In the genomic region with DNA sequence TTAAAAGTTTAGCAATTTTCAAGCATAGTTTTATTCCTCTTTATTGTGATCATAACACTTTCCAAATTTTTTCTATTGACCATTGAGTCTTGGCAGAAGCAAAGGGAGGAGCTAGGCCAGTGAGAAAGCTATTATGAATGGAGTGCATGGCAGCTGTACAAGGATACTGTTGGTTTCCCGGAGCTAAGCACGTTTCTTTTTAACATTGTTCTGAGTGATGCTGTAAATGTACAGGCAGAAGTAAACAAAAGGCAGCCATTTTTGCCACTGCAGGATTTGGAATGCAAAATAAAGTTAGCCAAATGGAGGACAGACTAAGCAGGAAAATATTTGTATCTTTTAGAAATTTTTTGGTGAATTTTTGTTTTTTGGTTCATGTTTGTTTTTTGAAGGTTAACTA, we compare ENCODE assay signal across 9 cellular contexts. TPM values are rescaled to one million over a fixed set of nuclear protein-coding genes. Genes with fewer than 3 reads are reported as not detected.
A peak's percentile ranks its signal among the peaks of the same experiment; 100 is the strongest.
DNase-seq lines count a peak whose midpoint lies in the region; ATAC-seq and TF ChIP-seq lines count a peak whose summit lies in the region.
"Had no signal": no experiment of that assay in that cellular context is flagged by ENCODE, and none has a peak within 500 bp of the region (broad histone marks: within the 10 kb centered on the region; RNA-seq: fewer than 3 reads in every experiment).

No MANE protein-coding gene starts in this region.

- WGBS in hepatocyte (ENCODE audit: low lambda C conversion rate, missing lambda C conversion rate): 23% methylated on average over 2 of the region's 2 CpGs

- TF ChIP-seq CTCF in hepatocyte (IDR thresholded peaks at IDR 0.05; ENCODE audit: poor library complexity): no peak

- peak overlapping the region; percentile 21; the same call in 1 of the 2 replicates for H3K27ac ChIP-seq in ACC112 (ENCODE audit: low read depth, low read length)
- H3K27ac ChIP-seq in hepatocyte: peak overlapping the region; percentile 25

- H3K36me3 Mint-ChIP-seq in T-helper 17 cell (ENCODE audit: low read depth): peaks cover 5% of the 10 kb centered on the region
- H3K36me3 Mint-ChIP-seq in effector memory CD8-positive, alpha-beta T cell (ENCODE audit: insufficient read depth): peaks cover 4% of the 10 kb centered on the region

- H3K9me3 ChIP-seq in T-helper 17 cell (ENCODE audit: control insufficient read depth, low read length, poor library complexity, severe bottlenecking) (no peaks in the 10 kb centered on the region), hepatocyte (ENCODE audit: low read depth) (no peaks in the 10 kb centered on the region)

- H3K9me3 Mint-ChIP-seq in effector memory CD8-positive, alpha-beta T cell: no peaks in the 10 kb centered on the region

- H4K20me1 ChIP-seq in hepatocyte (ENCODE audit: insufficient read depth, poor library complexity, severe bottlenecking): peaks cover 3% of the 10 kb centered on the region

- no peaks in the 10 kb centered on the region for H3K9me2 ChIP-seq in hepatocyte (replicated peaks; ENCODE audit: insufficient read depth)

- H3K4me3 ChIP-seq in ACC112 (ENCODE audit: low read depth, low read length): no peak overlapping the region
- H3K4me3 ChIP-seq in hepatocyte: no peak overlapping the region

- H3K27me3 Mint-ChIP-seq in T-helper 17 cell: no peaks in the 10 kb centered on the region
- H3K27me3 Mint-ChIP-seq in effector memory CD8-positive, alpha-beta T cell: no peaks in the 10 kb centered on the region

- H3K27me3 ChIP-seq in ACC112 (ENCODE audit: insufficient read depth, low read length) (no peaks in the 10 kb centered on the region), hepatocyte (no peaks in the 10 kb centered on the region)

- H3K4me2 ChIP-seq in hepatocyte: no peak overlapping the region

- H3K27ac Mint-ChIP-seq in T-helper 17 cell: peak overlapping the region; percentile 82
- H3K27ac Mint-ChIP-seq in effector memory CD8-positive, alpha-beta T cell: peak overlapping the region in 1 of 2 donors; percentile 49

- no peak for ATAC-seq in T-helper 17 cell
- no peak for ATAC-seq in effector memory CD8-positive, alpha-beta T cell (replicated peaks)
- ATAC-seq in GM21529 (IDR thresholded peaks at IDR 0.05; ENCODE audit: unreplicated experiment): no peak
- ATAC-seq in GM21825 (IDR thresholded peaks at IDR 0.05; ENCODE audit: unreplicated experiment): no peak

- DNase-seq in LHCN-M2 (ENCODE audit: low read depth): peak; percentile 69
- no peak for DNase-seq in T-helper 17 cell
- peak; percentile 32 for DNase-seq in hepatocyte (ENCODE audit: low spot score)
- no peak for DNase-seq in NOMO-1 treated with DMSO at 0.1 percent for 48 hours (lab: John Stamatoyannopoulos, UW; ENCODE audit: unreplicated experiment)
- no peak for DNase-seq in effector memory CD8-positive, alpha-beta T cell
- DNase-seq: DND-41 had no signal

- H3K36me3 ChIP-seq in ACC112 (ENCODE audit: insufficient read depth, low read length) (no peaks in the 10 kb centered on the region), hepatocyte (replicated peaks; ENCODE audit: insufficient read depth, low read depth) (no peaks in the 10 kb centered on the region)

- H3K4me1 Mint-ChIP-seq in T-helper 17 cell: peaks cover 34% of the 10 kb centered on the region
- peaks cover 21 to 41% of the 10 kb centered on the region in 2 donors for H3K4me1 Mint-ChIP-seq in effector memory CD8-positive, alpha-beta T cell (ENCODE audit: low read depth in 2 of 2)

- H3K79me2 ChIP-seq in ACC112 (ENCODE audit: control insufficient read depth, insufficient read depth, low read length, unreplicated experiment) (peaks cover 49% of the 10 kb centered on the region), hepatocyte (peaks cover 90% of the 10 kb centered on the region)

- H2AFZ ChIP-seq in ACC112 (ENCODE audit: low read length, unreplicated experiment) (peak overlapping the region; percentile 31), hepatocyte (no peak overlapping the region)

- peak overlapping the region; percentile 41 for H3K4me3 Mint-ChIP-seq in T-helper 17 cell
- no peak overlapping the region for H3K4me3 Mint-ChIP-seq in effector memory CD8-positive, alpha-beta T cell

- H3K4me1 ChIP-seq in ACC112 (ENCODE audit: control insufficient read depth, insufficient read depth, low read length, unreplicated experiment): peaks cover 27% of the 10 kb centered on the region
- H3K4me1 ChIP-seq in hepatocyte (ENCODE audit: insufficient read depth): no peaks in the 10 kb centered on the region

RNA-seq across cellular contexts. Expression of gene CBL, which starts 16.2 kb away (rescaled TPM):
- total RNA-seq in LHCN-M2 (2014; rRNA removed): 18.1 and 18.3 TPM in 2 replicates
- polyA plus RNA-seq in LHCN-M2 (2012): 7.6 TPM
- 10 to 100 TPM; 36.1 to 41.9 TPM for total RNA-seq in T-helper 17 cell
- 12.1 and 15.6 TPM in 2 replicates for total RNA-seq in hepatocyte
- 4.6 and 6.6 TPM in 2 replicates for polyA plus RNA-seq in hepatocyte

RNA-seq across cellular contexts. Expression of gene NHERF4, which starts 37.0 kb away (rescaled TPM):
- total RNA-seq in LHCN-M2 (2014; rRNA removed) (not detected in 2 replicates), T-helper 17 cell (1 to 10 TPM in 1 of 2 donors, under 1 TPM in 1; 0.65 to 1.0 TPM), hepatocyte (12.7 and 27.0 TPM in 2 replicates)
- polyA plus RNA-seq in LHCN-M2 (2012): not detected
- polyA plus RNA-seq in hepatocyte: 26.5 and 32.8 TPM in 2 replicates

RNA-seq across cellular contexts. Expression of gene NLRX1, which starts 53.8 kb away (rescaled TPM):
- total RNA-seq in LHCN-M2 (2014; rRNA removed) (8.7 and 9.4 TPM in 2 replicates), T-helper 17 cell (1 to 10 TPM; 6.6 to 6.9 TPM), hepatocyte (12.5 and 13.3 TPM in 2 replicates)
- polyA plus RNA-seq in LHCN-M2 (2012): 8.2 TPM
- polyA plus RNA-seq in hepatocyte: 9.4 and 10.0 TPM in 2 replicates

Comparison
In these comparisons a context has a peak if more than half of its experiments do, and no peak if none do; other contexts are left out.
1. DNase-seq: peak in LHCN-M2 (single experiment) and hepatocyte (single experiment); none in T-helper 17 cell (0 of 3), NOMO-1 treated with DMSO at 0.1 percent for 48 hours (single experiment) and effector memory CD8-positive, alpha-beta T cell (0 of 3).